In the genomic region with DNA sequence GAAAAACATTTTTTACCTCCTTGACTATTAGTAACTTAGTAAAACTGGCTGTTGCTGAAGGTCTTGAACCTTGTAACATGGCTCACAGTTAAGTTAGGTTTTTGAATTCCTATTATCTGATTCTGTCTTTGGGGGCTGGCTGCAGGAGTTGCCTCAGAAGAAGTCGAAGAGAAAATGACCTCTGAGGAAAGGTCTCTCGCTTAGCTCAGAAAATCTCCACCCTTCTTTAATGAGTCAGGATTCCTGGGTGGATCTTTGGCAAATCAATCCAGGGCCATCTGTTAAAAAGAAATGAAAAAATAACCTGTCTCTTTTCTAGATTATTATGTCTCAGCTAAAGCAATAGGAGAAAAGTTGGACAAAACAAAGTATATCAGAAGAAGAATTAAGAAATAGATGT, we compare ENCODE assay signal across 2 cellular contexts.
TF ChIP-seq lines count a peak whose summit lies in the region.

No MANE protein-coding gene starts in this region.

TF ChIP-seq in A549, 52 proteins besides CTCF, POLR2A, EP300 and RAD21:
- TF ChIP-seq TP53 (CRISPR knock-in tag; IDR thresholded peaks at IDR 0.05) (no peak), EHF (CRISPR knock-in tag; IDR thresholded peaks at IDR 0.05) (no peak), HOXB13 (CRISPR knock-in tag; IDR thresholded peaks at IDR 0.05; ENCODE audit: low read depth) (no peak), CHD2 (IDR thresholded peaks at IDR 0.05; ENCODE audit: low read length, partially characterized antibody) (no peak), GATA3 (IDR thresholded peaks at IDR 0.05; ENCODE audit: borderline replicate concordance) (no peak), MAFK (IDR thresholded peaks at IDR 0.05; ENCODE audit: partially characterized antibody) (no peak), HEYL (CRISPR knock-in tag; IDR thresholded peaks at IDR 0.05) (no peak), FOSL2 (IDR thresholded peaks at IDR 0.05) (no peak), FOSL2 (CRISPR knock-in tag; IDR thresholded peaks at IDR 0.05) (no peak), JUN (IDR thresholded peaks at IDR 0.05) (no peak), HOXA7 (CRISPR knock-in tag; IDR thresholded peaks at IDR 0.05) (no peak)
- TF ChIP-seq, protein P1, sequence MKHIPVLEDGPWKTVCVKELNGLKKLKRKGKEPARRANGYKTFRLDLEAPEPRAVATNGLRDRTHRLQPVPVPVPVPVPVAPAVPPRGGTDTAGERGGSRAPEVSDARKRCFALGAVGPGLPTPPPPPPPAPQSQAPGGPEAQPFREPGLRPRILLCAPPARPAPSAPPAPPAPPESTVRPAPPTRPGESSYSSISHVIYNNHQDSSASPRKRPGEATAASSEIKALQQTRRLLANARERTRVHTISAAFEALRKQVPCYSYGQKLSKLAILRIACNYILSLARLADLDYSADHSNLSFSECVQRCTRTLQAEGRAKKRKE (CRISPR knock-in tag; IDR thresholded peaks at IDR 0.05; ENCODE audit: low read depth) = no peak
- TF ChIP-seq, protein P2, sequence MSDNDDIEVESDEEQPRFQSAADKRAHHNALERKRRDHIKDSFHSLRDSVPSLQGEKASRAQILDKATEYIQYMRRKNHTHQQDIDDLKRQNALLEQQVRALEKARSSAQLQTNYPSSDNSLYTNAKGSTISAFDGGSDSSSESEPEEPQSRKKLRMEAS (IDR thresholded peaks at IDR 0.05) = no peak
- TF ChIP-seq, protein P3, sequence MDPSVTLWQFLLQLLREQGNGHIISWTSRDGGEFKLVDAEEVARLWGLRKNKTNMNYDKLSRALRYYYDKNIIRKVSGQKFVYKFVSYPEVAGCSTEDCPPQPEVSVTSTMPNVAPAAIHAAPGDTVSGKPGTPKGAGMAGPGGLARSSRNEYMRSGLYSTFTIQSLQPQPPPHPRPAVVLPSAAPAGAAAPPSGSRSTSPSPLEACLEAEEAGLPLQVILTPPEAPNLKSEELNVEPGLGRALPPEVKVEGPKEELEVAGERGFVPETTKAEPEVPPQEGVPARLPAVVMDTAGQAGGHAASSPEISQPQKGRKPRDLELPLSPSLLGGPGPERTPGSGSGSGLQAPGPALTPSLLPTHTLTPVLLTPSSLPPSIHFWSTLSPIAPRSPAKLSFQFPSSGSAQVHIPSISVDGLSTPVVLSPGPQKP (IDR thresholded peaks at IDR 0.05; ENCODE audit: low read depth, low read length) = no peak

TF ChIP-seq in IMR-90, 13 proteins besides CTCF, POLR2A, EP300 and RAD21:
- no peak for TF ChIP-seq CEBPB (IDR thresholded peaks at IDR 0.05; ENCODE audit: low read depth, low read length)
- no peak for TF ChIP-seq BHLHE40 (IDR thresholded peaks at IDR 0.05; ENCODE audit: low read depth, low read length)
- no peak for TF ChIP-seq RFX5 (IDR thresholded peaks at IDR 0.05; ENCODE audit: low read depth, low read length)
- TF ChIP-seq, protein P4, sequence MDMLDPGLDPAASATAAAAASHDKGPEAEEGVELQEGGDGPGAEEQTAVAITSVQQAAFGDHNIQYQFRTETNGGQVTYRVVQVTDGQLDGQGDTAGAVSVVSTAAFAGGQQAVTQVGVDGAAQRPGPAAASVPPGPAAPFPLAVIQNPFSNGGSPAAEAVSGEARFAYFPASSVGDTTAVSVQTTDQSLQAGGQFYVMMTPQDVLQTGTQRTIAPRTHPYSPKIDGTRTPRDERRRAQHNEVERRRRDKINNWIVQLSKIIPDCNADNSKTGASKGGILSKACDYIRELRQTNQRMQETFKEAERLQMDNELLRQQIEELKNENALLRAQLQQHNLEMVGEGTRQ (IDR thresholded peaks at IDR 0.05; ENCODE audit: low read depth, low read length) = no peak
- no peak for TF ChIP-seq FOS (IDR thresholded peaks at IDR 0.05; ENCODE audit: low read depth, low read length)
- no peak for TF ChIP-seq MAFK (IDR thresholded peaks at IDR 0.05; ENCODE audit: low read depth, low read length)
- TF ChIP-seq CHD1 (IDR thresholded peaks at IDR 0.05; ENCODE audit: low read depth, low read length) = no peak
- TF ChIP-seq NFE2L2 (IDR thresholded peaks at IDR 0.05; ENCODE audit: low read depth, low read length) = no peak
- TF ChIP-seq MAZ (IDR thresholded peaks at IDR 0.05; ENCODE audit: borderline replicate concordance, low read depth, low read length) = no peak
- TF ChIP-seq MXI1 (IDR thresholded peaks at IDR 0.05; ENCODE audit: borderline replicate concordance, low read depth, low read length) = no peak
- TF ChIP-seq, protein P3 (IDR thresholded peaks at IDR 0.05; ENCODE audit: borderline replicate concordance, low read depth, low read length) = no peak
- TF ChIP-seq SMC3 (IDR thresholded peaks at IDR 0.05; ENCODE audit: low read depth, low read length) = no peak
- no peak for TF ChIP-seq RCOR1 (IDR thresholded peaks at IDR 0.05; ENCODE audit: insufficient replicate concordance, low read length)
